18 cellular contexts compared by ENCODE assay signal in the genomic region with DNA sequence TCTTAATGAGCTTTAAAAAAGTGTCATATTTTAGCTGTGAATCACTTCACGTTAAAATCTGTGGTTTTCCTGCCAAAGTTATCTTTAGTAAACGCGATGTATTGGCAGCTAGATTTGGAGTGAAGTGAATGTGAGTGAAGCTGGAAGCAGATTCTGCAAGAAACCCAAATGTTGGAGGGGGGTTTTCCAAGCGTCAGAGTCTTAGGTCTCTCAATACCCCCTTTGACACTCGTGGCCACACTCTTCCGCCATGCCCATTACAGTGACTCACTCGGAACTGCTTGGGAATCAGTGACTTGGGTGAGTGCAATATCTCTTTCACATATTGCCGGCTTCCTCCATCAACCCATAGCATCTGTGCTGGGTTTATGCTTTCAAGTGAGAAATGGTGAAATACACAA. TPM values are rescaled to one million over a fixed set of nuclear protein-coding genes. Genes with fewer than 3 reads are reported as not detected.
DNase-seq lines count a peak whose midpoint lies in the region; ATAC-seq, FAIRE-seq and TF ChIP-seq lines count a peak whose summit lies in the region.
"Had no signal": no experiment of that assay in that cellular context is flagged by ENCODE, and none has a peak within 500 bp of the region (broad histone marks: within the 10 kb centered on the region; RNA-seq: fewer than 3 reads in every experiment).

No MANE protein-coding gene starts in this region.

- no peaks in the 10 kb centered on the region for H3K79me2 ChIP-seq in GM23248 (ENCODE audit: insufficient read depth)

- H3K9me3 ChIP-seq in GM23248 (ENCODE audit: low read depth): no peaks in the 10 kb centered on the region
- no peaks in the 10 kb centered on the region for H3K9me3 ChIP-seq in SJCRH30 (replicated peaks)
- H3K9me3 ChIP-seq in endocrine pancreas (ENCODE audit: control insufficient read depth, low read length): no peaks in the 10 kb centered on the region
- H3K9me3 ChIP-seq in pancreas: no peaks in the 10 kb centered on the region
- H3K9me3 ChIP-seq: esophagus squamous epithelium, Peyer's patch had no signal

- H3K27ac ChIP-seq in GM23248: no peak overlapping the region
- peak overlapping the region; percentile 24 for H3K27ac ChIP-seq in SJCRH30
- peak overlapping the region in 2 of 4 donors; percentile 1 to 20 for H3K27ac ChIP-seq in pancreas
- H3K27ac ChIP-seq in RWPE1: no peak overlapping the region
- H3K27ac ChIP-seq: esophagus squamous epithelium, HL-60, Peyer's patch had no signal

- 46 to 48% methylated on average over 8 of the region's 8 CpGs for WGBS in GM23248 (ENCODE audit: low coverage in 1 of 2, low lambda C conversion rate in 2 of 2, missing lambda C conversion rate in 2 of 2), 2 experiments
- 50 to 51% methylated on average over 8 of the region's 8 CpGs for WGBS in pancreas, 2 donors

- ATAC-seq in pancreas: peak in 3 of 4 donors; percentile 51 to 57 (median 52)

- CTCF ChIA-PET in RWPE1 (lab: Yijun Ruan, JAX): interaction anchor here (0.6 kb wide), 1 partner anchor 516 kb away, joined by 5 read pairs; no protein-coding TSS in a partner anchor

- H3K4me3 ChIP-seq in GM23248 (no peak overlapping the region), SJCRH30 (no peak overlapping the region), endocrine pancreas (ENCODE audit: control insufficient read depth, insufficient read depth, low read length) (peak overlapping the region; percentile 59), pancreas (no peak overlapping the region)
- H3K4me3 ChIP-seq: esophagus squamous epithelium, Peyer's patch had no signal

- no peak overlapping the region for H3K4me2 ChIP-seq in GM23248 (ENCODE audit: unreplicated experiment)

- TF ChIP-seq CTCF in pancreas (IDR thresholded peaks at IDR 0.05) (no peak), RWPE1 (conservative IDR thresholded peaks at IDR 0.05; ENCODE audit: low read depth) (no peak)

- no peaks in the 10 kb centered on the region for H4K20me1 ChIP-seq in GM23248 (ENCODE audit: insufficient read depth)

- peak; percentile 28 for DNase-seq in GM23248
- peak in 1 of 2 experiments; percentile 39 for DNase-seq in SJCRH30
- no peak for DNase-seq in pancreas
- no peak for DNase-seq in NCI-H526 treated with DMSO at 0.1 percent for 48 hours (lab: John Stamatoyannopoulos, UW)
- no peak for DNase-seq in activated gamma-delta T cell (lab: John Stamatoyannopoulos, UW)
- DNase-seq in medulla oblongata (ENCODE audit: extremely low spot score): no peak
- no peak for DNase-seq in RWPE1 (ENCODE audit: low spot score)
- DNase-seq: activated CD4-positive, alpha-beta T cell treated with anti-CD3 and anti-CD28 coated beads, Interleukin-2, amount 10 ng/mL, durations not matched to agents 7 days and 5 days; activated T-cell treated with anti-CD3 and anti-CD28 coated beads, Interleukin-2, amount 50 U/mL, for 48 hours; DND-41; esophagus squamous epithelium; H9; hypothalamus; NCI-H187; NCI-H774; Peyer's patch had no signal

- H3K27me3 ChIP-seq in GM23248 (replicated peaks; ENCODE audit: insufficient read depth) (no peaks in the 10 kb centered on the region), SJCRH30 (no peaks in the 10 kb centered on the region), endocrine pancreas (ENCODE audit: control insufficient read depth, insufficient read depth, low read length) (no peaks in the 10 kb centered on the region), pancreas (no peaks in the 10 kb centered on the region)
- H3K27me3 ChIP-seq: Peyer's patch had no signal

- peaks cover 29% of the 10 kb centered on the region for H3K4me1 ChIP-seq in GM23248 (ENCODE audit: insufficient read depth)
- peaks cover 46% of the 10 kb centered on the region for H3K4me1 ChIP-seq in SJCRH30
- H3K4me1 ChIP-seq in endocrine pancreas (ENCODE audit: control insufficient read depth, insufficient read depth, low read length): peaks cover 31% of the 10 kb centered on the region
- H3K4me1 ChIP-seq in pancreas: no peaks in the 10 kb centered on the region

- no peak overlapping the region for H3K9ac ChIP-seq in GM23248
- no peak overlapping the region for H3K9ac ChIP-seq in endocrine pancreas (ENCODE audit: control insufficient read depth, insufficient read depth, low read length)

- H3F3A ChIP-seq in GM23248 (ENCODE audit: insufficient read depth): peaks cover 17% of the 10 kb centered on the region; the same call in 1 of the 2 replicates

- FAIRE-seq in pancreas (lab: Jason Lieb, UNC): no peak

- no peaks in the 10 kb centered on the region for H3K9me2 ChIP-seq in GM23248 (ENCODE audit: insufficient read depth)

- intact Hi-C loops in pancreas (cut with DNase I): no loop called here

- in situ Hi-C loops in GM23248 (cut with MboI): no loop called here

- no peak overlapping the region for H2AFZ ChIP-seq in GM23248

- POLR2A ChIA-PET in RWPE1 (lab: Yijun Ruan, JAX; ENCODE audit: low non-redundant PET): no interaction called here

- H3K36me3 ChIP-seq in GM23248 (ENCODE audit: low read depth) (no peaks in the 10 kb centered on the region), SJCRH30 (no peaks in the 10 kb centered on the region), endocrine pancreas (ENCODE audit: control insufficient read depth, insufficient read depth, low read length) (no peaks in the 10 kb centered on the region), pancreas (no peaks in the 10 kb centered on the region)
- H3K36me3 ChIP-seq: esophagus squamous epithelium, Peyer's patch had no signal

RNA-seq across cellular contexts. Expression of gene B3GALT5, which starts 17.5 kb away (rescaled TPM):
- not detected in 2 replicates for total RNA-seq in GM23248 (2014; rRNA removed; shearing (Covaris generic))
- polyA plus RNA-seq in GM23248 (2016; fragmentation: Nextera tagmentation; extraction: Ambion mirVana) (not detected in 2 replicates), pancreas (1 to 10 TPM; 2.0 to 2.6 TPM)
- total RNA-seq in SJCRH30 (2014; rRNA removed; shearing (Covaris generic)): 4.8 and 5.4 TPM in 2 replicates
- total RNA-seq in pancreas: 1 to 10 TPM; 3.0 to 8.1 (median 4.7) TPM
- total RNA-seq: activated CD4-positive, alpha-beta T cell treated with anti-CD3 and anti-CD28 coated beads, Interleukin-2, amount 10 ng/mL, durations not matched to agents 7 days and 5 days had no signal
